ENCODE assay signal across 16 cellular contexts in genomic region chr10:115772606-115773005, GRCh38.
A peak's percentile ranks its signal among the peaks of the same experiment; 100 is the strongest.
DNase-seq lines count a peak whose midpoint lies in the region; ATAC-seq, FAIRE-seq and TF ChIP-seq lines count a peak whose summit lies in the region.
"Had no signal": no experiment of that assay in that cellular context is flagged by ENCODE, and none has a peak within 500 bp of the region (broad histone marks: within the 10 kb centered on the region; RNA-seq: fewer than 3 reads in every experiment).

No MANE protein-coding gene starts in this region.

- 95% methylated on average over 1 of the region's 1 CpG for WGBS in right cardiac atrium

- H3K9me3 Mint-ChIP-seq in T-cell: peaks cover 0 to 4% (median 2%) of the 10 kb centered on the region in 3 donors
- H3K9me3 Mint-ChIP-seq: neural progenitor cell had no signal

- no peak overlapping the region for H3K4me3 Mint-ChIP-seq in T-cell
- H3K4me3 Mint-ChIP-seq: neural progenitor cell had no signal

- H3K9me3 ChIP-seq in thoracic aorta (no peaks in the 10 kb centered on the region), right cardiac atrium (ENCODE audit: control insufficient read depth, low read length) (no peaks in the 10 kb centered on the region)
- H3K9me3 ChIP-seq: transverse colon had no signal

- H3K27ac ChIP-seq in thoracic aorta: peak overlapping the region; percentile 40 to 72
- H3K27ac ChIP-seq in right cardiac atrium (ENCODE audit: low read length): no peak overlapping the region
- H3K27ac ChIP-seq: hepatocyte, neural progenitor cell, transverse colon had no signal

- H3K4me3 ChIP-seq in foreskin fibroblast (ENCODE audit: low read depth in 1 of 2, low read length in 2 of 2) (no peak overlapping the region), thoracic aorta (peak overlapping the region; percentile 5), right cardiac atrium (ENCODE audit: low read length) (no peak overlapping the region)
- H3K4me3 ChIP-seq: hepatocyte, neural progenitor cell, transverse colon had no signal

- TF ChIP-seq POLR2A in H54 (IDR thresholded peaks at IDR 0.05; ENCODE audit: low read depth, low read length): no peak

- H3K4me1 ChIP-seq in thoracic aorta (ENCODE audit: control insufficient read depth in 1 of 2, low read depth in 2 of 2) (peaks cover 13 to 24% of the 10 kb centered on the region in 2 donors), right cardiac atrium (ENCODE audit: control insufficient read depth, insufficient read depth, low read length) (no peaks in the 10 kb centered on the region)
- H3K4me1 ChIP-seq: neural progenitor cell, transverse colon had no signal

- DNase-seq in H54 (ENCODE audit: insufficient read length, low spot score) (peak; percentile 10), amniotic stem cell (lab: John Stamatoyannopoulos, UW) (peak; percentile 51), foreskin fibroblast (peak; percentile 84 to 91), thoracic aorta (ENCODE audit: low spot score) (no peak), SW480 (ENCODE audit: low spot score) (no peak), right cardiac atrium (no peak), OCI-M1 (lab: John Stamatoyannopoulos, UW) (no peak), T-cell (no peak)
- DNase-seq: amygdala; DMS 273 treated with DMSO at 0.1 percent for 48 hours; effector memory CD4-positive, alpha-beta T cell; NCI-H2171 treated with DMSO at 0.1 percent for 48 hours; stimulated activated CD4-positive, alpha-beta T cell treated with anti-CD3 and anti-CD28 coated beads, Interleukin-15, amount 100 ng/mL, for 24 hours; transverse colon had no signal

- ATAC-seq in thoracic aorta (ENCODE audit: insufficient number of reproducible peaks, low FRiP score, low read depth) (peak; percentile 70), right cardiac atrium (no peak), T-cell (replicated peaks in 1 of 4) (no peak)

- H3K36me3 ChIP-seq in thoracic aorta: no peaks in the 10 kb centered on the region
- H3K36me3 ChIP-seq: neural progenitor cell, transverse colon had no signal

- CTCF ChIA-PET in T-cell (lab: Charles Lee): no interaction called here

- no peaks in the 10 kb centered on the region for H3K27me3 Mint-ChIP-seq in T-cell

- peak; percentile 92 for FAIRE-seq in H54 (lab: Jason Lieb, UNC)

- intact Hi-C loops in right cardiac atrium (cut with DNase I): no loop called here

- POLR2A ChIA-PET in T-cell (lab: Charles Lee): no interaction called here

- no peaks in the 10 kb centered on the region for H3K4me1 Mint-ChIP-seq in T-cell
- H3K4me1 Mint-ChIP-seq: neural progenitor cell had no signal

- H3K36me3 Mint-ChIP-seq in T-cell: no peaks in the 10 kb centered on the region
- H3K36me3 Mint-ChIP-seq: neural progenitor cell had no signal

- no peak for TF ChIP-seq CTCF in foreskin fibroblast (IDR thresholded peaks at IDR 0.05; ENCODE audit: low read depth, low read length)
- TF ChIP-seq CTCF in thoracic aorta (IDR thresholded peaks at IDR 0.05): no peak

- no peaks in the 10 kb centered on the region for H3K27me3 ChIP-seq in thoracic aorta (replicated peaks; ENCODE audit: insufficient read depth)
- no peaks in the 10 kb centered on the region for H3K27me3 ChIP-seq in right cardiac atrium (ENCODE audit: control insufficient read depth, insufficient read depth)
- H3K27me3 ChIP-seq: hepatocyte, neural progenitor cell, transverse colon had no signal

- no peak overlapping the region for H3K27ac Mint-ChIP-seq in T-cell
- H3K27ac Mint-ChIP-seq: neural progenitor cell had no signal

Comparison
In these comparisons a context has a peak if more than half of its experiments do, and no peak if none do; other contexts are left out.
1. DNase-seq: peak in H54 (single experiment), amniotic stem cell (single experiment) and foreskin fibroblast (2 of 2); none in thoracic aorta (single experiment), SW480 (single experiment), right cardiac atrium (0 of 3), OCI-M1 (single experiment) and T-cell (0 of 34).